In the genomic region with DNA sequence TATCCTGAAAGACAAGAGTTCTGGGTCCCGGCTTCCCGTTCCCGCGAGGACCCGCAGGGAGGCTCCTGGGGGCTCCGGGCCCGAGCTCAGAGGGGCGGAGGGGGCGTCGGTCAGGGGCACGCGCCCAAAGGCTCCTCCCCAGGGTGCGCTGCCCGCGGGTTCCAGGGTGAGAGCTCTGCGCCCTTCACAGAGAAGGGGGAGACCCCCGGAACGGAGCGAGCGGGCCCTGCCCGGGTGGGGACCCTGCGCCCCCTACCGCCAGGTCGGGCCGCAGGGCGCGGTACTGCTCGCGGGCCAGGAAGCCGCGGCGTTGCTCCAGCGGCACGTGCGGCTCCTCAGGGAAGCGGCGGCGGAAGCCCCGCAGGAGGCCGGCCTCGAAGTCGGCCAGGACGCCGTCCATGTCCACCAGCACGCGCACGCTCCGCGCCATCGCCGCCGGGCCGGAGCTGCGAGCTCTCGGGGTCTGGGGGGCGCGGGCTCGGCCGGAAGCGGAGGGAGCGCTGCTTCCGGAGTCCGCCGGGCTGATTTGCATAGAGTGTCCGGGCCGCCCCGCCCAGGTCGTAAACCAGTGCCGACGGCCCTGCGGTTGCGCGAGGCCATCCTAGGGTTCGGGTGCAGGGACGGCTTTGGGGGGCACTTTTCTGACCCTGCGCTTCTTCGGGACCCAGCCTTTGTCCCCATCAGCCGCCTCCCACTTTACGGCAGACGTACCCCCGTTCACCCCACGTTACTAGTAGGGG, we compare ENCODE assay signal across 8 cellular contexts.
DNase-seq lines count a peak whose midpoint lies in the region; ATAC-seq, FAIRE-seq and TF ChIP-seq lines count a peak whose summit lies in the region.

A gene (minus strand): TSS at position 465 of the 740 bp plus-strand sequence. CDS start 35 bp downstream, at position 430.

- peak within 1 kb of the TSS; percentile 94 for H2AFZ ChIP-seq in ACC112 (ENCODE audit: low read length, unreplicated experiment)

- peak; percentile 83 for ATAC-seq in HG02970 (IDR thresholded peaks at IDR 0.05; ENCODE audit: low FRiP score, unreplicated experiment)

- FAIRE-seq in GM18507 (lab: Jason Lieb, UNC): peak; percentile 79

- peak within 1 kb of the TSS; percentile 66 for H3K27ac ChIP-seq in ACC112 (ENCODE audit: low read depth, low read length)
- peak within 1 kb of the TSS; percentile 77 for H3K27ac ChIP-seq in VCaP

- peak; percentile 86 for DNase-seq in GM18507 (ENCODE audit: extremely low spot score, insufficient read length, low read depth)
- peak; percentile 84 for DNase-seq in NCI-H2171 (lab: John Stamatoyannopoulos, UW)
- DNase-seq in cardiac fibroblast (ENCODE audit: low read depth in 2 of 2): peak; percentile 71 to 84
- DNase-seq in inferior parietal cortex (ENCODE audit: extremely low spot score): peak; percentile 64
- DNase-seq in stimulated activated CD4-positive, alpha-beta T cell treated with anti-CD3 and anti-CD28 coated beads, Interleukin-12 subunit alpha, Interleukin-12 subunit beta, amount 100 ng/mL, for 24 hours (ENCODE audit: low read depth in 2 of 2): peak; percentile 54 to 75

- H3K36me3 ChIP-seq in ACC112 (ENCODE audit: insufficient read depth, low read length): peaks cover 9% of the 10 kb centered on the region; the same call in 1 of the 2 replicates

- no peaks in the 10 kb centered on the region for H3K27me3 ChIP-seq in ACC112 (ENCODE audit: insufficient read depth, low read length)

- H3K4me3 ChIP-seq in ACC112 (ENCODE audit: low read depth, low read length) (peak within 1 kb of the TSS; percentile 92), cardiac fibroblast (replicated peaks in 1 of 2; ENCODE audit: low read depth in 2 of 2, low read length in 2 of 2) (peak within 1 kb of the TSS; percentile 70 to 73)

- H3K79me2 ChIP-seq in ACC112 (ENCODE audit: control insufficient read depth, insufficient read depth, low read length, unreplicated experiment): no peaks in the 10 kb centered on the region

- H3K4me1 ChIP-seq in ACC112 (ENCODE audit: control insufficient read depth, insufficient read depth, low read length, unreplicated experiment): peaks cover 10% of the 10 kb centered on the region

- peak; percentile 77 for TF ChIP-seq CTCF in VCaP (conservative IDR thresholded peaks at IDR 0.05)
- peak; percentile 34 for TF ChIP-seq CTCF in cardiac fibroblast (IDR thresholded peaks at IDR 0.05; ENCODE audit: low read depth, low read length)

Comparison
In these comparisons a context has a peak if more than half of its experiments do, and no peak if none do; other contexts are left out.
1. Peak in every context shown above with its lines: DNase-seq, ATAC-seq, H3K4me3 ChIP-seq and H3K27ac ChIP-seq.